8 cellular contexts compared by ENCODE assay signal in the genomic region with DNA sequence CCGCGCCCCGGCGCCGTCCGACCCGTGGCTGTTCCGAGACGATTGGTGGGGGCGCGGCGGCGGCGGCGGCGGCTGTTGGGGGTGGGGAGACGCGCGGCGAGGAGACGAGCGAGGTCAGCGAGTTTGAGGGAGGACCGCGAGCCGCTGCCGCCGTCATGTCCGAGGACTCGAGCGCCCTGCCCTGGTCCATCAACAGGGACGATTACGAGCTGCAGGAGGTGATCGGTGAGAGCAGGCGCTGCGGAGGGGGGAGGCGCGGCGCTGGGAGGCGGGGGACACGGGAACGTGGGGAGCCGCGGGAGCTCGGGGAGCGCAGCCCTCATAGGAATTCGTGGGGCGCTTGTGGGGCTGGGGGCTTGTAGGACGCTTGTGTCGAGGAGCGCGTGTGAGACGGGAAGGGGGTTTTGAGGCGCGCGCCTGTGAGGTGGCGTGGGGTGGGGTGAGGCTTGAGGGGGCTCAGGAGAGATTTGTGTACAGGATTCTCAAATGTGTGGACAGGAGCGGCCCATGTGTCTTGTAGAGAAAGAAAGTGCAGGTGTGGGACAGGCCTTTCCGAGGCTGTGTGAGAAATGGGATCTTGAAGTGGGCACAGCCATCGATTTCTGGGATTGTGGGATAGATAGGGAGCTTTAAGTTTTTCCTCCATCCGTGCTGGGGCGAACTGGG. TPM values are rescaled to one million over a fixed set of nuclear protein-coding genes. Genes with fewer than 3 reads are reported as not detected.
DNase-seq lines count a peak whose midpoint lies in the region; ATAC-seq and TF ChIP-seq lines count a peak whose summit lies in the region.

No MANE protein-coding gene starts in this region.

- peak; percentile 1 for ATAC-seq in activated T-helper 17 cell treated with anti-CD3 and anti-CD28 coated beads, Interleukin-2, amount 50 U/mL, for 72 hours (replicated peaks)
- ATAC-seq in heart right ventricle: peak in 6 of 8 donors; percentile 4 to 55 (median 10)
- ATAC-seq in GM21381 (IDR thresholded peaks at IDR 0.05; ENCODE audit: unreplicated experiment): no peak
- ATAC-seq in HG02884 (IDR thresholded peaks at IDR 0.05; ENCODE audit: unreplicated experiment): no peak

- H3K27ac Mint-ChIP-seq in activated T-helper 17 cell treated with anti-CD3 and anti-CD28 coated beads, Interleukin-2, amount 50 U/mL, for 72 hours: peak overlapping the region; percentile 94
- H3K27ac Mint-ChIP-seq in progenitor cell of endocrine pancreas: peak overlapping the region; percentile 99

- no peaks in the 10 kb centered on the region for H3K27me3 Mint-ChIP-seq in activated T-helper 17 cell treated with anti-CD3 and anti-CD28 coated beads, Interleukin-2, amount 50 U/mL, for 72 hours
- no peaks in the 10 kb centered on the region for H3K27me3 Mint-ChIP-seq in progenitor cell of endocrine pancreas

- H3K4me3 ChIP-seq in HL-60 (replicated peaks; ENCODE audit: insufficient read depth, low read length) (peak overlapping the region; percentile 94), heart right ventricle (peak overlapping the region; percentile 88 to 99 (median 95))

- H3K36me3 Mint-ChIP-seq in activated T-helper 17 cell treated with anti-CD3 and anti-CD28 coated beads, Interleukin-2, amount 50 U/mL, for 72 hours (ENCODE audit: low read depth): peaks cover 57% of the 10 kb centered on the region
- no peaks in the 10 kb centered on the region for H3K36me3 Mint-ChIP-seq in progenitor cell of endocrine pancreas (ENCODE audit: insufficient read depth)

- peak overlapping the region; percentile 100 for H3K27ac ChIP-seq in HL-60 (replicated peaks)
- peak overlapping the region; percentile 92 to 99 (median 98) for H3K27ac ChIP-seq in heart right ventricle

- 1% methylated on average over 51 to 62 of the region's 62 CpGs for WGBS in heart right ventricle, 2 donors

- intact Hi-C loops in heart right ventricle (cut with DNase I): loop anchor here in 6 of 10 donors (1.0 to 10.0 kb wide), 4 partner anchors 27 to 59 kb away; a partner anchor contains a TSS

- no peaks in the 10 kb centered on the region for H3K9me3 ChIP-seq in heart right ventricle

- DNase-seq in ELF-1 (ENCODE audit: low read depth, low spot score) (peak; percentile 37), HL-60 (ENCODE audit: low read depth in 1 of 2, low spot score in 1 of 2) (peak in 1 of 2 experiments; percentile 52), heart right ventricle (peak in 1 of 2 donors; percentile 65), progenitor cell of endocrine pancreas (ENCODE audit: low spot score, unreplicated experiment) (peak; percentile 50)
- no peak for DNase-seq in stimulated activated CD4-positive, alpha-beta T cell treated with anti-CD3 and anti-CD28 coated beads, Interleukin-15, amount 100 ng/mL, for 24 hours

- no peaks in the 10 kb centered on the region for H3K36me3 ChIP-seq in heart right ventricle

- H3K27me3 ChIP-seq in HL-60 (ENCODE audit: insufficient read depth, poor library complexity, severe bottlenecking) (no peaks in the 10 kb centered on the region), heart right ventricle (no peaks in the 10 kb centered on the region)

- peaks cover 35% of the 10 kb centered on the region for H3K4me1 Mint-ChIP-seq in activated T-helper 17 cell treated with anti-CD3 and anti-CD28 coated beads, Interleukin-2, amount 50 U/mL, for 72 hours
- peaks cover 16% of the 10 kb centered on the region for H3K4me1 Mint-ChIP-seq in progenitor cell of endocrine pancreas (ENCODE audit: low read depth)

- peaks cover 3 to 43% (median 26%) of the 10 kb centered on the region in 9 donors for H3K4me1 ChIP-seq in heart right ventricle

- peak overlapping the region; percentile 94 for H3K4me3 Mint-ChIP-seq in activated T-helper 17 cell treated with anti-CD3 and anti-CD28 coated beads, Interleukin-2, amount 50 U/mL, for 72 hours
- peak overlapping the region; percentile 85 for H3K4me3 Mint-ChIP-seq in progenitor cell of endocrine pancreas (ENCODE audit: low read depth)

- TF ChIP-seq CTCF in HL-60 (IDR thresholded peaks at IDR 0.05; ENCODE audit: insufficient read depth, low read length) (no peak), heart right ventricle (IDR thresholded peaks at IDR 0.05) (no peak), progenitor cell of endocrine pancreas (IDR thresholded peaks at IDR 0.05; ENCODE audit: unreplicated experiment) (no peak)

- H3K9me3 Mint-ChIP-seq in activated T-helper 17 cell treated with anti-CD3 and anti-CD28 coated beads, Interleukin-2, amount 50 U/mL, for 72 hours: no peaks in the 10 kb centered on the region
- H3K9me3 Mint-ChIP-seq in progenitor cell of endocrine pancreas (ENCODE audit: low read depth): no peaks in the 10 kb centered on the region

RNA-seq across cellular contexts. Expression of a gene that starts 0.5 kb away (rescaled TPM):
- 10 to 100 TPM; 77.8 to 78.4 TPM for total RNA-seq in activated T-helper 17 cell treated with anti-CD3 and anti-CD28 coated beads, Interleukin-2, amount 50 U/mL, for 72 hours
- total RNA-seq in heart right ventricle (10 to 100 TPM; 27.3 to 38.4 (median 31.6) TPM), progenitor cell of endocrine pancreas (55.5 and 56.3 TPM in 2 replicates)
- polyA plus RNA-seq in heart right ventricle: 10 to 100 TPM; 13.7 to 15.9 TPM

RNA-seq across cellular contexts. Expression of a gene that starts 27.4 kb away (rescaled TPM):
- total RNA-seq in activated T-helper 17 cell treated with anti-CD3 and anti-CD28 coated beads, Interleukin-2, amount 50 U/mL, for 72 hours: 10 to 100 TPM; 34.5 to 57.0 TPM
- 10 to 100 TPM in 2 of 10 donors, 1 to 10 TPM in 8; 4.2 to 22.3 (median 6.8) TPM for total RNA-seq in heart right ventricle
- 10 to 100 TPM in 1 of 2 donors, 1 to 10 TPM in 1; 7.1 to 11.1 TPM for polyA plus RNA-seq in heart right ventricle
- 23.9 and 24.2 TPM in 2 replicates for total RNA-seq in progenitor cell of endocrine pancreas

RNA-seq across cellular contexts. Expression of a gene that starts 28.9 kb away (rescaled TPM):
- 10 to 100 TPM; 67.5 to 82.8 TPM for total RNA-seq in activated T-helper 17 cell treated with anti-CD3 and anti-CD28 coated beads, Interleukin-2, amount 50 U/mL, for 72 hours
- 100 to 1,000 TPM; 102 to 136 (median 117) TPM for total RNA-seq in heart right ventricle
- 100 to 1,000 TPM in 1 of 2 donors, 10 to 100 TPM in 1; 76.4 to 133 TPM for polyA plus RNA-seq in heart right ventricle
- 97.8 and 104 TPM in 2 replicates for total RNA-seq in progenitor cell of endocrine pancreas

Comparison
In these comparisons a context has a peak if more than half of its experiments do, and no peak if none do; other contexts are left out.
1. ATAC-seq: peak in activated T-helper 17 cell treated with anti-CD3 and anti-CD28 coated beads, Interleukin-2, amount 50 U/mL, for 72 hours (single experiment) and heart right ventricle (6 of 8); none in GM21381 (single experiment) and HG02884 (single experiment).